ENCODE assay signal across 1 cellular context in the genomic region with DNA sequence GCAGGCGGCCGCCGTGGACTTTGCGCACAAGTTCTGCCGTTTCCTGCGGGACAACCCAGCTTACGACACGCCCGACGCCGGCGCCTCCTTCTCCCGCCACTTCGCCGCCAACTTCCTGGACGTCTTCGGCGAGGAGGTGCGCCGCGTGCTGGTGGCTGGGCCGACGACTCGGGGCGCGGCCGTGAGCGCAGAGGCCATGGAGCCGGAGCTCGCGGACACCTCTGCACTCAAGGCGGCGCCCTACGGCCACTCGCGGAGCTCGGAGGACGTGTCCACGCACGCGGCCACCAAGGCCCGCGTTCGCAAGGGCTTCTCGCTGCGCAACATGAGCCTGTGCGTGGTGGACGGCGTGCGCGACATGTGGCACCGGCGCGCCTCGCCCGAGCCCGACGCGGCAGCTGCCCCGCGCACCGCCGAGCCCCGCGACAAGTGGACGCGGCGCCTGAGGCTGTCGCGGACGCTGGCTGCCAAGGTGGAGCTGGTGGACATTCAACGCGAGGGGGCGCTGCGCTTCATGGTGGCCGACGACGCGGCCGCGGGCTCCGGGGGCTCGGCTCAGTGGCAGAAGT.
TF ChIP-seq lines count a peak whose summit lies in the region.

No MANE protein-coding gene starts in this region.

TF ChIP-seq in K562, 482 proteins besides CTCF, POLR2A, EP300 and RAD21:
- no peak for TF ChIP-seq U2AF2 (optimal IDR thresholded peaks at IDR 0.05; ENCODE audit: low read depth, low read length)
- TF ChIP-seq, protein P1, sequence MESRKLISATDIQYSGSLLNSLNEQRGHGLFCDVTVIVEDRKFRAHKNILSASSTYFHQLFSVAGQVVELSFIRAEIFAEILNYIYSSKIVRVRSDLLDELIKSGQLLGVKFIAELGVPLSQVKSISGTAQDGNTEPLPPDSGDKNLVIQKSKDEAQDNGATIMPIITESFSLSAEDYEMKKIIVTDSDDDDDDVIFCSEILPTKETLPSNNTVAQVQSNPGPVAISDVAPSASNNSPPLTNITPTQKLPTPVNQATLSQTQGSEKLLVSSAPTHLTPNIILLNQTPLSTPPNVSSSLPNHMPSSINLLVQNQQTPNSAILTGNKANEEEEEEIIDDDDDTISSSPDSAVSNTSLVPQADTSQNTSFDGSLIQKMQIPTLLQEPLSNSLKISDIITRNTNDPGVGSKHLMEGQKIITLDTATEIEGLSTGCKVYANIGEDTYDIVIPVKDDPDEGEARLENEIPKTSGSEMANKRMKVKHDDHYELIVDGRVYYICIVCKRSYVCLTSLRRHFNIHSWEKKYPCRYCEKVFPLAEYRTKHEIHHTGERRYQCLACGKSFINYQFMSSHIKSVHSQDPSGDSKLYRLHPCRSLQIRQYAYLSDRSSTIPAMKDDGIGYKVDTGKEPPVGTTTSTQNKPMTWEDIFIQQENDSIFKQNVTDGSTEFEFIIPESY (CRISPR knock-in tag; IDR thresholded peaks at IDR 0.05) = peak; percentile 79; the same call in 1 of the 2 replicates
- TF ChIP-seq, protein P2, sequence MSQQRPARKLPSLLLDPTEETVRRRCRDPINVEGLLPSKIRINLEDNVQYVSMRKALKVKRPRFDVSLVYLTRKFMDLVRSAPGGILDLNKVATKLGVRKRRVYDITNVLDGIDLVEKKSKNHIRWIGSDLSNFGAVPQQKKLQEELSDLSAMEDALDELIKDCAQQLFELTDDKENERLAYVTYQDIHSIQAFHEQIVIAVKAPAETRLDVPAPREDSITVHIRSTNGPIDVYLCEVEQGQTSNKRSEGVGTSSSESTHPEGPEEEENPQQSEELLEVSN (IDR thresholded peaks at IDR 0.05; ENCODE audit: borderline replicate concordance in 1 of 2, extremely low read depth in 1 of 2, insufficient read depth in 1 of 2, insufficient read length in 1 of 2, low read depth in 1 of 2, low read length in 1 of 2, poor library complexity in 1 of 2, severe bottlenecking in 1 of 2) = peak in 1 of 2 experiments; percentile 50
- TF ChIP-seq KLF6 (CRISPR knock-in tag; IDR thresholded peaks at IDR 0.05; ENCODE audit: borderline replicate concordance) = no peak
- no peak for TF ChIP-seq NR3C1 (CRISPR knock-in tag; IDR thresholded peaks at IDR 0.05)
